15 cellular contexts compared by ENCODE assay signal in the genomic region with DNA sequence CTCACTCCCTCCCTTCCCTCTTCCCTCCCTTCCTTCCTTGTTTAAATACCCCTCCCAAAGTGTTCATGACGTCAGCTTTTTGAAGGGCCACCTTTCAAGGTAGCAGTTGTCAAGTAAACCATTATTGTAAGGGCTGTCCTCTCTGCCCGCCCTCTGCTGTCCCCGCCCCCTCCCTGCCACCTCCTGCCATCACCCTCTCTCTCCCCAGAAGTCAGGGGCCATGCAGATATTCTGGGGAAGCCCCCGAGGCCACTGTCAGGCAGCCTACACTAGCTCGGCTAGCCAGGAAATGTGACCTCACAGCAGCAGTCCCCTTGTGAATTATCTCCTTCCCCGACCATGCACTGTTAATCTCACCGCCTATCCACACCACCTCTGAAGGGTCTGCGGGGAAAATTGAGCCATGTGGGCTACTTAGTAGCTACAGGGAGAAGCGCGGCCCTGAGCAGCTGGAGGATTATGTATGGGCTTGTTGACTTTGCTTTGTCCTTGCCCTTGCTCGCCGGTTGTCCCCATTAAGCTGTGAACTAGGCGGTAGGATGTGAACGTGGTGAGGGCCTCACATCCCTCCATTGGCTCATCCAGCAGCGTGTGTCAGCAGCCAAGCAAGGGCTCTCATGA. TPM values are rescaled to one million over a fixed set of nuclear protein-coding genes. Genes with fewer than 3 reads are reported as not detected.
DNase-seq lines count a peak whose midpoint lies in the region; ATAC-seq and TF ChIP-seq lines count a peak whose summit lies in the region.
"Had no signal": no experiment of that assay in that cellular context is flagged by ENCODE, and none has a peak within 500 bp of the region (broad histone marks: within the 10 kb centered on the region; RNA-seq: fewer than 3 reads in every experiment).

No MANE protein-coding gene starts in this region.

- in situ Hi-C loops in G401 (cut with HindIII; ENCODE audit: low sequenced_read_pairs): no loop called here

- POLR2A ChIA-PET in WTC11 (lab: Charles Lee): no interaction called here

- DNase-seq in NCI-H1092 treated with DMSO at 0.1 percent for 48 hours (lab: John Stamatoyannopoulos, UW): peak; percentile 7
- DNase-seq in NCI-H1092 (lab: John Stamatoyannopoulos, UW): no peak
- peak; percentile 92 for DNase-seq in NCI-H2029 (lab: John Stamatoyannopoulos, UW)
- DNase-seq in WTC11 (ENCODE audit: low spot score): no peak
- DNase-seq in neural progenitor cell (ENCODE audit: low spot score): no peak
- DNase-seq in globus pallidus (ENCODE audit: low spot score): no peak
- DNase-seq in cortex of kidney (lab: John Stamatoyannopoulos, UW): no peak
- no peak for DNase-seq in G401 (ENCODE audit: low spot score)
- DNase-seq: activated CD4-positive, alpha-beta T cell treated with anti-CD3 and anti-CD28 coated beads for 4 hours; activated T-cell treated with anti-CD3 and anti-CD28 coated beads, Interleukin-2, amount 50 U/mL, for 24 hours; heart right ventricle; NCI-H446 treated with DMSO at 0.1 percent for 48 hours; stomach had no signal

- H3K36me3 ChIP-seq in neural progenitor cell: no peaks in the 10 kb centered on the region
- H3K36me3 ChIP-seq: heart right ventricle, stomach had no signal

- H3K27me3 ChIP-seq in neural progenitor cell: peaks cover 10% of the 10 kb centered on the region

- H3K4me2 ChIP-seq in neural progenitor cell: no peak overlapping the region

- no peak overlapping the region for H2AFZ ChIP-seq in neural progenitor cell (replicated peaks)

- no peaks in the 10 kb centered on the region for H3K9me3 ChIP-seq in neural progenitor cell (ENCODE audit: low read depth)
- H3K9me3 ChIP-seq: heart right ventricle, stomach had no signal

- no peaks in the 10 kb centered on the region for H3K79me2 ChIP-seq in neural progenitor cell (ENCODE audit: low read depth)

- H3K4me3 Mint-ChIP-seq in WTC11 (no peak overlapping the region), neural progenitor cell (no peak overlapping the region)
- H3K4me3 Mint-ChIP-seq: activated T-cell treated with anti-CD3 and anti-CD28 coated beads, Interleukin-2, amount 50 U/mL, for 24 hours; T-helper 2 cell treated with Interferon-gamma antibody and Interleukin-4, amounts not matched to agents 5 μg/mL and 100 μg/mL, for 36 hours had no signal

- H3K9ac ChIP-seq in neural progenitor cell: no peak overlapping the region

- peaks cover 10% of the 10 kb centered on the region for H3K4me1 ChIP-seq in neural progenitor cell

- H3K4me1 Mint-ChIP-seq in WTC11: peaks cover 61% of the 10 kb centered on the region
- H3K4me1 Mint-ChIP-seq in neural progenitor cell: peaks cover 38% of the 10 kb centered on the region

- H3K9me3 Mint-ChIP-seq in WTC11: no peaks in the 10 kb centered on the region
- H3K9me3 Mint-ChIP-seq in neural progenitor cell: no peaks in the 10 kb centered on the region
- H3K9me3 Mint-ChIP-seq: activated T-cell treated with anti-CD3 and anti-CD28 coated beads, Interleukin-2, amount 50 U/mL, for 24 hours; T-helper 2 cell treated with Interferon-gamma antibody and Interleukin-4, amounts not matched to agents 5 μg/mL and 100 μg/mL, for 36 hours had no signal

- H4K20me1 ChIP-seq in neural progenitor cell (ENCODE audit: low read depth): peaks cover 4% of the 10 kb centered on the region

- no peaks in the 10 kb centered on the region for H3K36me3 Mint-ChIP-seq in WTC11
- no peaks in the 10 kb centered on the region for H3K36me3 Mint-ChIP-seq in neural progenitor cell

- CTCF ChIA-PET in WTC11 (lab: Charles Lee): interaction anchor here (0.6 to 2.0 kb wide), 13 partner anchors 11 to 1086 kb away, joined by 3 to 10 read pairs (median 4); no protein-coding TSS in a partner anchor

- H3K4me3 ChIP-seq in neural progenitor cell: no peak overlapping the region
- H3K4me3 ChIP-seq: heart right ventricle, stomach had no signal

- peaks cover 17% of the 10 kb centered on the region for H3F3A ChIP-seq in neural progenitor cell (ENCODE audit: low read depth)

- peaks cover 14% of the 10 kb centered on the region for H3K27me3 Mint-ChIP-seq in WTC11 (ENCODE audit: low read depth)
- peaks cover 17% of the 10 kb centered on the region for H3K27me3 Mint-ChIP-seq in neural progenitor cell (ENCODE audit: insufficient read depth, low read depth)

- TF ChIP-seq CTCF in WTC11 (IDR thresholded peaks at IDR 0.05): no peak
- no peak for TF ChIP-seq CTCF in neural progenitor cell (IDR thresholded peaks at IDR 0.05)

- no peak overlapping the region for H3K27ac ChIP-seq in neural progenitor cell
- H3K27ac ChIP-seq: heart right ventricle, RWPE1, stomach had no signal

- peak overlapping the region; percentile 90 for H3K27ac Mint-ChIP-seq in WTC11
- H3K27ac Mint-ChIP-seq in neural progenitor cell: peak overlapping the region; percentile 62
- H3K27ac Mint-ChIP-seq: activated T-cell treated with anti-CD3 and anti-CD28 coated beads, Interleukin-2, amount 50 U/mL, for 24 hours; T-helper 2 cell treated with Interferon-gamma antibody and Interleukin-4, amounts not matched to agents 5 μg/mL and 100 μg/mL, for 36 hours had no signal

- peak; percentile 34 for ATAC-seq in WTC11
- ATAC-seq: heart right ventricle had no signal

TF ChIP-seq in WTC11, 78 proteins besides CTCF, POLR2A, EP300 and RAD21:
- TF ChIP-seq GABPB1 (CRISPR knock-in tag; IDR thresholded peaks at IDR 0.05) (0 out of 2 replicates have a peak, but pooled peaks have one; percentile 10), ATF2 (CRISPR knock-in tag; IDR thresholded peaks at IDR 0.05; ENCODE audit: borderline replicate concordance, low read depth) (no peak)

RNA-seq across cellular contexts. Expression of gene ATXN10, which starts 42.1 kb away (rescaled TPM):
- total RNA-seq in WTC11 (2021) (185 to 194 TPM (median 189 TPM) in 3 replicates), neural progenitor cell (ENCODE audit: low replicate concordance) (125 and 168 TPM in 2 replicates)
- total RNA-seq in G401 (2014; rRNA removed; shearing (Covaris generic)): 38.5 and 112 TPM in 2 replicates

Comparison
In these comparisons a context has a peak if more than half of its experiments do, and no peak if none do; other contexts are left out.
1. DNase-seq: peak in NCI-H1092 treated with DMSO at 0.1 percent for 48 hours (single experiment) and NCI-H2029 (single experiment); none in NCI-H1092 (single experiment), WTC11 (single experiment), neural progenitor cell (single experiment), globus pallidus (single experiment), cortex of kidney (single experiment) and G401 (single experiment).